In the genomic region with DNA sequence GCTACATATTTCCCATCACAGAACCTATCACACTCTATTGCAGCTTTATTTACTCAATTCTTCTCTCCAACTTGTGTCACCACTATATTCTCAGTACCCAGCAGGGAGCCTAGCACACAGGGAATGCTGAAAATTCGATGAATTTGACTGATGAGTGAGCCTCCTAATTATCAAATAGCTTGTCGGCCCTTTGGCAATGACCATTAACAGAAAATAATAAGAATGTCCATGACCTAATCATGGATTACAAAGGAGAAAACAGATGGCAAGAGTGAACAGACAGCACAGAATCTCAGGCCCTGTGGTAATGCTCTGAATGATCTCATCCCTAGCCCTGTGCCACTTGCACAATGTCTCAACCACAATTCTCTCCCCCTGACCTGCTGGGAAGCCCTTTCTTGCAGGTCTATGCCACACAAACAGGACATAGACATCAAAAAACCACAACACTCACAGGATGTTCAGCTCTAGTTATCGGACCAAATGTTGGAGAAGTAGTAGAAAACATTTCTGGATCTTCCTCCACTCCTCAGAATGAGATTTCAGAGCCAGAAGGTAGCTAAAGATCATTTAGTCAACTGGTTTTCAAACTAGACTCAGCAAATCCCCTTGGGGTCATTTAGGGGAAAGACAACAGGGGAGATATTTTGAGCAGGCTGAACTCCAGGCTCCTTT, we compare ENCODE assay signal across 1 cellular context.
A peak's percentile ranks its signal among the peaks of the same experiment; 100 is the strongest.
TF ChIP-seq lines count a peak whose summit lies in the region.

No MANE protein-coding gene starts in this region.

TF ChIP-seq in HEK293, 187 proteins besides CTCF, POLR2A, EP300 and RAD21 (continued from another document and continues in another):
- TF ChIP-seq, protein P1, sequence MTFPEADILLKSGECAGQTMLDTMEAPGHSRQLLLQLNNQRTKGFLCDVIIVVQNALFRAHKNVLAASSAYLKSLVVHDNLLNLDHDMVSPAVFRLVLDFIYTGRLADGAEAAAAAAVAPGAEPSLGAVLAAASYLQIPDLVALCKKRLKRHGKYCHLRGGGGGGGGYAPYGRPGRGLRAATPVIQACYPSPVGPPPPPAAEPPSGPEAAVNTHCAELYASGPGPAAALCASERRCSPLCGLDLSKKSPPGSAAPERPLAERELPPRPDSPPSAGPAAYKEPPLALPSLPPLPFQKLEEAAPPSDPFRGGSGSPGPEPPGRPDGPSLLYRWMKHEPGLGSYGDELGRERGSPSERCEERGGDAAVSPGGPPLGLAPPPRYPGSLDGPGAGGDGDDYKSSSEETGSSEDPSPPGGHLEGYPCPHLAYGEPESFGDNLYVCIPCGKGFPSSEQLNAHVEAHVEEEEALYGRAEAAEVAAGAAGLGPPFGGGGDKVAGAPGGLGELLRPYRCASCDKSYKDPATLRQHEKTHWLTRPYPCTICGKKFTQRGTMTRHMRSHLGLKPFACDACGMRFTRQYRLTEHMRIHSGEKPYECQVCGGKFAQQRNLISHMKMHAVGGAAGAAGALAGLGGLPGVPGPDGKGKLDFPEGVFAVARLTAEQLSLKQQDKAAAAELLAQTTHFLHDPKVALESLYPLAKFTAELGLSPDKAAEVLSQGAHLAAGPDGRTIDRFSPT (tag by site-specific recombination; IDR thresholded peaks at IDR 0.05), result no peak
- no peak for TF ChIP-seq MYNN (tag by site-specific recombination; IDR thresholded peaks at IDR 0.05; ENCODE audit: borderline replicate concordance)
- TF ChIP-seq ZNF792 (tag by site-specific recombination; IDR thresholded peaks at IDR 0.05), result no peak
- TF ChIP-seq KLF9 (tag by site-specific recombination; IDR thresholded peaks at IDR 0.05; ENCODE audit: low read depth), result no peak
- TF ChIP-seq ZNF785 (tag by site-specific recombination; IDR thresholded peaks at IDR 0.05), result no peak
- TF ChIP-seq, protein P2, sequence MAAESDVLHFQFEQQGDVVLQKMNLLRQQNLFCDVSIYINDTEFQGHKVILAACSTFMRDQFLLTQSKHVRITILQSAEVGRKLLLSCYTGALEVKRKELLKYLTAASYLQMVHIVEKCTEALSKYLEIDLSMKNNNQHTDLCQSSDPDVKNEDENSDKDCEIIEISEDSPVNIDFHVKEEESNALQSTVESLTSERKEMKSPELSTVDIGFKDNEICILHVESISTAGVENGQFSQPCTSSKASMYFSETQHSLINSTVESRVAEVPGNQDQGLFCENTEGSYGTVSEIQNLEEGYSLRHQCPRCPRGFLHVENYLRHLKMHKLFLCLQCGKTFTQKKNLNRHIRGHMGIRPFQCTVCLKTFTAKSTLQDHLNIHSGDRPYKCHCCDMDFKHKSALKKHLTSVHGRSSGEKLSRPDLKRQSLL (tag by site-specific recombination; IDR thresholded peaks at IDR 0.05), result no peak
- no peak for TF ChIP-seq ZNF350 (tag by site-specific recombination; IDR thresholded peaks at IDR 0.05)
- TF ChIP-seq ZNF239 (tag by site-specific recombination; IDR thresholded peaks at IDR 0.05), result no peak
- TF ChIP-seq ZXDB (tag by site-specific recombination; IDR thresholded peaks at IDR 0.05), result 0 out of 2 replicates have a peak, but pooled peaks have one; percentile 22
- TF ChIP-seq ZNF426 (tag by site-specific recombination; IDR thresholded peaks at IDR 0.05), result no peak
- no peak for TF ChIP-seq ZNF292 (tag by site-specific recombination; IDR thresholded peaks at IDR 0.05; ENCODE audit: borderline replicate concordance, low read depth)
- no peak for TF ChIP-seq ZNF121 (tag by site-specific recombination; IDR thresholded peaks at IDR 0.05)
- TF ChIP-seq ZNF223 (tag by site-specific recombination; IDR thresholded peaks at IDR 0.05), result no peak
- no peak for TF ChIP-seq ZNF529 (tag by site-specific recombination; IDR thresholded peaks at IDR 0.05; ENCODE audit: insufficient replicate concordance)
- no peak for TF ChIP-seq ZFP3 (tag by site-specific recombination; IDR thresholded peaks at IDR 0.05; ENCODE audit: low read depth)
- no peak for TF ChIP-seq BCL11B (tag by site-specific recombination; IDR thresholded peaks at IDR 0.05; ENCODE audit: low read depth)
- TF ChIP-seq SETDB1 (IDR thresholded peaks at IDR 0.05; ENCODE audit: insufficient read length, low read length), result no peak
- no peak for TF ChIP-seq TCF7L2 (IDR thresholded peaks at IDR 0.05; ENCODE audit: borderline replicate concordance, low read depth, low read length)
- no peak for TF ChIP-seq PRDM4 (tag by site-specific recombination; IDR thresholded peaks at IDR 0.05)
- no peak for TF ChIP-seq ZNF132 (tag by site-specific recombination; IDR thresholded peaks at IDR 0.05; ENCODE audit: borderline replicate concordance)
- TF ChIP-seq, protein P3, sequence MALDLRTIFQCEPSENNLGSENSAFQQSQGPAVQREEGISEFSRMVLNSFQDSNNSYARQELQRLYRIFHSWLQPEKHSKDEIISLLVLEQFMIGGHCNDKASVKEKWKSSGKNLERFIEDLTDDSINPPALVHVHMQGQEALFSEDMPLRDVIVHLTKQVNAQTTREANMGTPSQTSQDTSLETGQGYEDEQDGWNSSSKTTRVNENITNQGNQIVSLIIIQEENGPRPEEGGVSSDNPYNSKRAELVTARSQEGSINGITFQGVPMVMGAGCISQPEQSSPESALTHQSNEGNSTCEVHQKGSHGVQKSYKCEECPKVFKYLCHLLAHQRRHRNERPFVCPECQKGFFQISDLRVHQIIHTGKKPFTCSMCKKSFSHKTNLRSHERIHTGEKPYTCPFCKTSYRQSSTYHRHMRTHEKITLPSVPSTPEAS (tag by site-specific recombination; IDR thresholded peaks at IDR 0.05), result no peak
- TF ChIP-seq ZNF26 (tag by site-specific recombination; IDR thresholded peaks at IDR 0.05), result no peak
- no peak for TF ChIP-seq RBAK (tag by site-specific recombination; IDR thresholded peaks at IDR 0.05)
- TF ChIP-seq ZNF704 (tag by site-specific recombination; IDR thresholded peaks at IDR 0.05), result no peak
- no peak for TF ChIP-seq ZNF112 (tag by site-specific recombination; IDR thresholded peaks at IDR 0.05)
- TF ChIP-seq, protein P4, sequence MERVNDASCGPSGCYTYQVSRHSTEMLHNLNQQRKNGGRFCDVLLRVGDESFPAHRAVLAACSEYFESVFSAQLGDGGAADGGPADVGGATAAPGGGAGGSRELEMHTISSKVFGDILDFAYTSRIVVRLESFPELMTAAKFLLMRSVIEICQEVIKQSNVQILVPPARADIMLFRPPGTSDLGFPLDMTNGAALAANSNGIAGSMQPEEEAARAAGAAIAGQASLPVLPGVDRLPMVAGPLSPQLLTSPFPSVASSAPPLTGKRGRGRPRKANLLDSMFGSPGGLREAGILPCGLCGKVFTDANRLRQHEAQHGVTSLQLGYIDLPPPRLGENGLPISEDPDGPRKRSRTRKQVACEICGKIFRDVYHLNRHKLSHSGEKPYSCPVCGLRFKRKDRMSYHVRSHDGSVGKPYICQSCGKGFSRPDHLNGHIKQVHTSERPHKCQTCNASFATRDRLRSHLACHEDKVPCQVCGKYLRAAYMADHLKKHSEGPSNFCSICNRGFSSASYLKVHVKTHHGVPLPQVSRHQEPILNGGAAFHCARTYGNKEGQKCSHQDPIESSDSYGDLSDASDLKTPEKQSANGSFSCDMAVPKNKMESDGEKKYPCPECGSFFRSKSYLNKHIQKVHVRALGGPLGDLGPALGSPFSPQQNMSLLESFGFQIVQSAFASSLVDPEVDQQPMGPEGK (tag by site-specific recombination; IDR thresholded peaks at IDR 0.05), result peak; percentile 82
- peak; percentile 64 for TF ChIP-seq ZBTB21 (tag by site-specific recombination; IDR thresholded peaks at IDR 0.05)
- no peak for TF ChIP-seq ZNF10 (tag by site-specific recombination; IDR thresholded peaks at IDR 0.05)
- no peak for TF ChIP-seq ZNF518A (tag by site-specific recombination; conservative IDR thresholded peaks at IDR 0.05; ENCODE audit: low read depth)
- no peak for TF ChIP-seq ZNF266 (tag by site-specific recombination; IDR thresholded peaks at IDR 0.05; ENCODE audit: low read depth)
- TF ChIP-seq ZNF248 (tag by site-specific recombination; IDR thresholded peaks at IDR 0.05), result no peak
- TF ChIP-seq ZNF133 (tag by site-specific recombination; IDR thresholded peaks at IDR 0.05), result no peak
- TF ChIP-seq ZNF157 (tag by site-specific recombination; IDR thresholded peaks at IDR 0.05), result no peak
- TF ChIP-seq, protein P5, sequence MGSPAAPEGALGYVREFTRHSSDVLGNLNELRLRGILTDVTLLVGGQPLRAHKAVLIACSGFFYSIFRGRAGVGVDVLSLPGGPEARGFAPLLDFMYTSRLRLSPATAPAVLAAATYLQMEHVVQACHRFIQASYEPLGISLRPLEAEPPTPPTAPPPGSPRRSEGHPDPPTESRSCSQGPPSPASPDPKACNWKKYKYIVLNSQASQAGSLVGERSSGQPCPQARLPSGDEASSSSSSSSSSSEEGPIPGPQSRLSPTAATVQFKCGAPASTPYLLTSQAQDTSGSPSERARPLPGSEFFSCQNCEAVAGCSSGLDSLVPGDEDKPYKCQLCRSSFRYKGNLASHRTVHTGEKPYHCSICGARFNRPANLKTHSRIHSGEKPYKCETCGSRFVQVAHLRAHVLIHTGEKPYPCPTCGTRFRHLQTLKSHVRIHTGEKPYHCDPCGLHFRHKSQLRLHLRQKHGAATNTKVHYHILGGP (tag by site-specific recombination; IDR thresholded peaks at IDR 0.05), result no peak
- no peak for TF ChIP-seq ZNF530 (tag by site-specific recombination; IDR thresholded peaks at IDR 0.05; ENCODE audit: low read depth)
- no peak for TF ChIP-seq MZF1 (tag by site-specific recombination; IDR thresholded peaks at IDR 0.05; ENCODE audit: borderline replicate concordance)
- 0 out of 2 replicates have a peak, but pooled peaks have one; percentile 2 for TF ChIP-seq ZNF654 (tag by site-specific recombination; IDR thresholded peaks at IDR 0.05; ENCODE audit: low read depth)
